ENCODE assay signal across 1 cellular context in the genomic region with DNA sequence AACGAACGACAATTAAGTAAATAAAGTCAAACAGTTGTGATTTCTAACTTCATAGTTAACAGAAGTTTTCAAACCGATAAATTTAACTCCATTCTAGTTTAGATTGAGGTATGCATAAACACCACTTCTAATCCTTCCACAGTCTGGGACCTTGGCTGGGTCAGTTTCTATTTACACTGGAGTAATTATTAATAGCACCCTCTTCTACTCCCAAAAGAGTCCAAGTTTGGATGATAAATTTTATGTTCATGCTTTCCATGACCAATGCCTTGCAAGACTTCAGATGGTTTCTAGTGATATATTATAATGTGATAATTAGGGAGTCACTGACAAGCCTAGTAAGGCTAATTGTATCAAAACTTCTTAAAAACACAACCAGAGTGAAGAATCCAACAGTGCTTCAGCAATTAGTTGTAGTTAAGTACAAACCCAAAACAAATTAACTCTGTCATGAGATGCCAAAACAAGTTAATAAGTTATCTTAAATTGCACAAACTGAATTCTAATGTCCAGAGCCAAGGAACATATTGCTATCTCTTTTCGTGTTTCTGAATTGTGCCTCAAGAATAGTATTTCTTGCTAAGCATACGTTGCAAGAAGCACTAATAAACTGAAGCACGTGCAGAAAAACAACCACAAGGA.
TF ChIP-seq lines count a peak whose summit lies in the region.

No MANE protein-coding gene starts in this region.

TF ChIP-seq in HepG2, 621 proteins besides CTCF, POLR2A, EP300 and RAD21 (continued from another document):
- TF ChIP-seq, protein P1, sequence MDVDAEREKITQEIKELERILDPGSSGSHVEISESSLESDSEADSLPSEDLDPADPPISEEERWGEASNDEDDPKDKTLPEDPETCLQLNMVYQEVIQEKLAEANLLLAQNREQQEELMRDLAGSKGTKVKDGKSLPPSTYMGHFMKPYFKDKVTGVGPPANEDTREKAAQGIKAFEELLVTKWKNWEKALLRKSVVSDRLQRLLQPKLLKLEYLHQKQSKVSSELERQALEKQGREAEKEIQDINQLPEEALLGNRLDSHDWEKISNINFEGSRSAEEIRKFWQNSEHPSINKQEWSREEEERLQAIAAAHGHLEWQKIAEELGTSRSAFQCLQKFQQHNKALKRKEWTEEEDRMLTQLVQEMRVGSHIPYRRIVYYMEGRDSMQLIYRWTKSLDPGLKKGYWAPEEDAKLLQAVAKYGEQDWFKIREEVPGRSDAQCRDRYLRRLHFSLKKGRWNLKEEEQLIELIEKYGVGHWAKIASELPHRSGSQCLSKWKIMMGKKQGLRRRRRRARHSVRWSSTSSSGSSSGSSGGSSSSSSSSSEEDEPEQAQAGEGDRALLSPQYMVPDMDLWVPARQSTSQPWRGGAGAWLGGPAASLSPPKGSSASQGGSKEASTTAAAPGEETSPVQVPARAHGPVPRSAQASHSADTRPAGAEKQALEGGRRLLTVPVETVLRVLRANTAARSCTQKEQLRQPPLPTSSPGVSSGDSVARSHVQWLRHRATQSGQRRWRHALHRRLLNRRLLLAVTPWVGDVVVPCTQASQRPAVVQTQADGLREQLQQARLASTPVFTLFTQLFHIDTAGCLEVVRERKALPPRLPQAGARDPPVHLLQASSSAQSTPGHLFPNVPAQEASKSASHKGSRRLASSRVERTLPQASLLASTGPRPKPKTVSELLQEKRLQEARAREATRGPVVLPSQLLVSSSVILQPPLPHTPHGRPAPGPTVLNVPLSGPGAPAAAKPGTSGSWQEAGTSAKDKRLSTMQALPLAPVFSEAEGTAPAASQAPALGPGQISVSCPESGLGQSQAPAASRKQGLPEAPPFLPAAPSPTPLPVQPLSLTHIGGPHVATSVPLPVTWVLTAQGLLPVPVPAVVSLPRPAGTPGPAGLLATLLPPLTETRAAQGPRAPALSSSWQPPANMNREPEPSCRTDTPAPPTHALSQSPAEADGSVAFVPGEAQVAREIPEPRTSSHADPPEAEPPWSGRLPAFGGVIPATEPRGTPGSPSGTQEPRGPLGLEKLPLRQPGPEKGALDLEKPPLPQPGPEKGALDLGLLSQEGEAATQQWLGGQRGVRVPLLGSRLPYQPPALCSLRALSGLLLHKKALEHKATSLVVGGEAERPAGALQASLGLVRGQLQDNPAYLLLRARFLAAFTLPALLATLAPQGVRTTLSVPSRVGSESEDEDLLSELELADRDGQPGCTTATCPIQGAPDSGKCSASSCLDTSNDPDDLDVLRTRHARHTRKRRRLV (CRISPR knock-in tag; IDR thresholded peaks at IDR 0.05), result no peak
- TF ChIP-seq ZZZ3 (CRISPR knock-in tag; IDR thresholded peaks at IDR 0.05; ENCODE audit: borderline replicate concordance) (no peak), TCF12 (IDR thresholded peaks at IDR 0.05) (no peak), TCF12 (CRISPR knock-in tag; IDR thresholded peaks at IDR 0.05) (no peak)
- TF ChIP-seq, protein P2, sequence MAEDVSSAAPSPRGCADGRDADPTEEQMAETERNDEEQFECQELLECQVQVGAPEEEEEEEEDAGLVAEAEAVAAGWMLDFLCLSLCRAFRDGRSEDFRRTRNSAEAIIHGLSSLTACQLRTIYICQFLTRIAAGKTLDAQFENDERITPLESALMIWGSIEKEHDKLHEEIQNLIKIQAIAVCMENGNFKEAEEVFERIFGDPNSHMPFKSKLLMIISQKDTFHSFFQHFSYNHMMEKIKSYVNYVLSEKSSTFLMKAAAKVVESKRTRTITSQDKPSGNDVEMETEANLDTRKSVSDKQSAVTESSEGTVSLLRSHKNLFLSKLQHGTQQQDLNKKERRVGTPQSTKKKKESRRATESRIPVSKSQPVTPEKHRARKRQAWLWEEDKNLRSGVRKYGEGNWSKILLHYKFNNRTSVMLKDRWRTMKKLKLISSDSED (CRISPR knock-in tag; IDR thresholded peaks at IDR 0.05), result no peak
